In the genomic region with DNA sequence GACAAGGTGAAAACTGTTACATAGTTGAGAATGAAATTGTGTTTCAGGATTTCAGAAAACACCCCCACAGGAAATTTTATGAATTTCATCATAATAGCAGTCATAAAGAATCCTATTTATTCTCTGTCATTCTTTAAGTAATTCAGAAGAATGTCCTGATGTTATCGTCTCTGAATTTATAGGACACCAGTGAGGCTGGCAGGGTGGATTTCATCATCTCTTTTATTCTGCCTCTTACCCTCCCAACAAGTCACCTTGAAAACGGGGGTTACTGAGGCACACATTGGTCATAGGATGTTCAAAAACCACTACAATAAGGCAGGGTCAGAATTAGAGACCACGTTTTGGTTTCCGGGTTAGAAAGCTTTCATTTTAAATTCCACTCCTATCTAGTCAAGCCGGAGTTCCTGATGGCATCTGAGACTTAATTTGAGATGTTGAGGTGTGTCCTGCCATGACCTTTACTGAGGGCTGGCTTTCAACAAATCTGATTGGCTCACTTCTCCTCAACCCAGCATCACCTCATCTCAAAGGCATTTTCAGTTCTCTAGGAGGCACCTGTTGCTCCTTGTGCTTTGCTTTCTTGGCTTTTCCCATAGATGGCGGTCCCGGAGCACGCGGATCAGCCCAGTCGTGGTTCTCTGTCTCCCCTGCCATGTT, we compare ENCODE assay signal across 10 cellular contexts.
DNase-seq lines count a peak whose midpoint lies in the region; ATAC-seq and TF ChIP-seq lines count a peak whose summit lies in the region.
"Had no signal": no experiment of that assay in that cellular context is flagged by ENCODE, and none has a peak within 500 bp of the region (broad histone marks: within the 10 kb centered on the region; RNA-seq: fewer than 3 reads in every experiment).

No MANE protein-coding gene starts in this region.

- H3K4me1 Mint-ChIP-seq in activated CD8-positive, alpha-beta T cell treated with anti-CD3 and anti-CD28 coated beads for 36 hours (ENCODE audit: low read depth) = peaks cover 23% of the 10 kb centered on the region
- peaks cover 38% of the 10 kb centered on the region for H3K4me1 Mint-ChIP-seq in type B pancreatic cell (ENCODE audit: unreplicated experiment)

- peak; percentile 37 for DNase-seq in stimulated activated CD4-positive, alpha-beta T cell treated with anti-CD3 and anti-CD28 coated beads, Interleukin-15, amount 100 ng/mL, for 24 hours
- no peak for DNase-seq in stimulated activated CD4-positive, alpha-beta T cell treated with anti-CD3 and anti-CD28 coated beads, Interleukin-2, amount 100 ng/mL, for 48 hours
- peak; percentile 44 for DNase-seq in activated CD8-positive, alpha-beta T cell treated with anti-CD3 and anti-CD28 coated beads for 36 hours
- DNase-seq in foreskin keratinocyte (peak; percentile 65 to 86), type B pancreatic cell (ENCODE audit: extremely low spot score, unreplicated experiment) (no peak), OCI-LY7 (ENCODE audit: low spot score) (no peak), putamen (ENCODE audit: low spot score) (no peak)
- DNase-seq: effector CD8-positive, alpha-beta T cell; NCI-H187 treated with DMSO at 0.1 percent for 48 hours had no signal

- H2AFZ ChIP-seq in OCI-LY7 (ENCODE audit: low read length) = no peak overlapping the region

- no peaks in the 10 kb centered on the region for H3K9me3 ChIP-seq in OCI-LY7 (ENCODE audit: low read length)

- H3K4me1 ChIP-seq in foreskin keratinocyte (peaks cover 17% of the 10 kb centered on the region), OCI-LY7 (ENCODE audit: insufficient read depth, low read length, poor library complexity, severe bottlenecking) (no peaks in the 10 kb centered on the region)

- POLR2A ChIA-PET in activated CD8-positive, alpha-beta T cell treated with anti-CD3 and anti-CD28 coated beads for 36 hours (lab: Charles Lee) = no interaction called here
- POLR2A ChIA-PET in OCI-LY7 (lab: Charles Lee) = no interaction called here

- peak overlapping the region; percentile 75 for H3K27ac Mint-ChIP-seq in activated CD8-positive, alpha-beta T cell treated with anti-CD3 and anti-CD28 coated beads for 36 hours
- H3K27ac Mint-ChIP-seq in type B pancreatic cell = peak overlapping the region; percentile 97

- intact Hi-C loops in activated CD8-positive, alpha-beta T cell treated with anti-CD3 and anti-CD28 coated beads for 36 hours (cut with micrococcal nuclease) = loop anchor here (5.0 kb wide), 1 partner anchor 104 kb away; no protein-coding TSS in a partner anchor
- intact Hi-C loops in OCI-LY7 (cut with micrococcal nuclease; ENCODE audit: unreplicated experiment) = no loop called here

- H3K9me3 Mint-ChIP-seq in activated CD8-positive, alpha-beta T cell treated with anti-CD3 and anti-CD28 coated beads for 36 hours = peaks cover 2% of the 10 kb centered on the region
- H3K9me3 Mint-ChIP-seq in type B pancreatic cell = peaks cover 5% of the 10 kb centered on the region

- H4K20me1 ChIP-seq in OCI-LY7 (ENCODE audit: insufficient read depth, low read length) = no peaks in the 10 kb centered on the region

- H3K27me3 ChIP-seq in foreskin keratinocyte = no peaks in the 10 kb centered on the region

- H3K27ac ChIP-seq in foreskin keratinocyte (peak overlapping the region; percentile 89), OCI-LY7 (ENCODE audit: low read depth, low read length, poor library complexity, severe bottlenecking) (no peak overlapping the region)

- BruUV-seq in OCI-LY7 (replicated peaks; lab: Mats Ljungman, UMichigan) = no TSS peak

- H3K36me3 ChIP-seq in OCI-LY7 (ENCODE audit: insufficient read depth, low read length) = no peaks in the 10 kb centered on the region

- H3K4me2 ChIP-seq in OCI-LY7 (ENCODE audit: low read length) = no peak overlapping the region

- H3K4me3 Mint-ChIP-seq in activated CD8-positive, alpha-beta T cell treated with anti-CD3 and anti-CD28 coated beads for 36 hours = no peak overlapping the region
- peak overlapping the region; percentile 49 for H3K4me3 Mint-ChIP-seq in type B pancreatic cell

- CTCF ChIA-PET in activated CD8-positive, alpha-beta T cell treated with anti-CD3 and anti-CD28 coated beads for 36 hours (lab: Charles Lee) = no interaction called here
- CTCF ChIA-PET in OCI-LY7 (lab: Charles Lee; ENCODE audit: unreplicated experiment) = no interaction called here

- H3K4me3 ChIP-seq in OCI-LY7 (ENCODE audit: low read depth, low read length, poor library complexity, severe bottlenecking) = no peak overlapping the region

- H3K9me2 ChIP-seq in OCI-LY7 (ENCODE audit: insufficient read depth, low read length) = no peaks in the 10 kb centered on the region

- no peaks in the 10 kb centered on the region for H3K27me3 Mint-ChIP-seq in activated CD8-positive, alpha-beta T cell treated with anti-CD3 and anti-CD28 coated beads for 36 hours
- no peaks in the 10 kb centered on the region for H3K27me3 Mint-ChIP-seq in type B pancreatic cell

- peaks cover 9% of the 10 kb centered on the region for H3K36me3 Mint-ChIP-seq in activated CD8-positive, alpha-beta T cell treated with anti-CD3 and anti-CD28 coated beads for 36 hours (ENCODE audit: low read depth)
- H3K36me3 Mint-ChIP-seq in type B pancreatic cell = no peaks in the 10 kb centered on the region

- peak; percentile 85 for ATAC-seq in activated CD8-positive, alpha-beta T cell treated with anti-CD3 and anti-CD28 coated beads for 36 hours
- peak; percentile 42 for ATAC-seq in foreskin keratinocyte
- no peak for ATAC-seq in HG03280 (IDR thresholded peaks at IDR 0.05; ENCODE audit: unreplicated experiment)

- TF ChIP-seq CTCF in activated CD8-positive, alpha-beta T cell treated with anti-CD3 and anti-CD28 coated beads for 36 hours (IDR thresholded peaks at IDR 0.05) = no peak
- TF ChIP-seq CTCF in foreskin keratinocyte (conservative IDR thresholded peaks at IDR 0.05) = no peak
- peak; percentile 35 for TF ChIP-seq CTCF in type B pancreatic cell (conservative IDR thresholded peaks at IDR 0.05)
- TF ChIP-seq CTCF in OCI-LY7 (conservative IDR thresholded peaks at IDR 0.05; ENCODE audit: low read length) = no peak

- no peaks in the 10 kb centered on the region for H3K79me2 ChIP-seq in OCI-LY7 (ENCODE audit: insufficient read depth, low read depth, low read length)

Comparison
In these comparisons a context has a peak if more than half of its experiments do, and no peak if none do; other contexts are left out.
1. DNase-seq: peak in stimulated activated CD4-positive, alpha-beta T cell treated with anti-CD3 and anti-CD28 coated beads, Interleukin-15, amount 100 ng/mL, for 24 hours (single experiment), activated CD8-positive, alpha-beta T cell treated with anti-CD3 and anti-CD28 coated beads for 36 hours (single experiment) and foreskin keratinocyte (2 of 2); none in stimulated activated CD4-positive, alpha-beta T cell treated with anti-CD3 and anti-CD28 coated beads, Interleukin-2, amount 100 ng/mL, for 48 hours (0 of 2), type B pancreatic cell (single experiment), OCI-LY7 (single experiment) and putamen (single experiment).